ENCODE assay signal across 21 cellular contexts in genomic region chr19:34300962-34301361, GRCh38.
"Had no signal": no experiment of that assay in that cellular context is flagged by ENCODE, and none has a peak within 500 bp of the region (broad histone marks: within the 10 kb centered on the region; RNA-seq: fewer than 3 reads in every experiment).

No MANE protein-coding gene starts in this region.

- H3K4me3 ChIP-seq: coronary artery, psoas muscle, right lobe of liver, testis, tibial nerve had no signal

- H3K4me1 ChIP-seq: foreskin keratinocyte, testis had no signal

- DNase-seq: effector CD4-positive, alpha-beta T cell; endodermal cell; erythroblast; foreskin keratinocyte; head of caudate nucleus; hypothalamus; kidney glomerular epithelial cell; mammary epithelial cell; naive thymus-derived CD8-positive, alpha-beta T cell; psoas muscle; retina; right lobe of liver; stimulated activated CD4-positive, alpha-beta T cell treated with anti-CD3 and anti-CD28 coated beads, Interleukin-4, amount 100 ng/mL, for 1 hour; stimulated activated CD8-positive, alpha-beta memory T cell treated with anti-CD3 and anti-CD28 coated beads, Interleukin-4, amount 100 ng/mL, for 48 hours; stimulated activated naive CD8-positive, alpha-beta T cell treated with anti-CD3 and anti-CD28 coated beads, Interleukin-15, amount 100 ng/mL, for 72 hours; testis had no signal

- H3K27me3 Mint-ChIP-seq: naive thymus-derived CD8-positive, alpha-beta T cell; stimulated activated naive CD8-positive, alpha-beta T cell treated with anti-CD3 and anti-CD28 coated beads, Interleukin-15, amount 100 ng/mL, for 72 hours had no signal

- ATAC-seq: foreskin keratinocyte; left lobe of liver; naive thymus-derived CD8-positive, alpha-beta T cell; psoas muscle; right lobe of liver; stimulated activated effector memory CD8-positive, alpha-beta T cell treated with anti-CD3 and anti-CD28 coated beads, Interleukin-12 subunit alpha, Interleukin-12 subunit beta, amount 100 ng/mL, for 72 hours; stimulated activated naive CD8-positive, alpha-beta T cell treated with anti-CD3 and anti-CD28 coated beads, Interleukin-15, amount 100 ng/mL, for 72 hours had no signal

- H3K27ac Mint-ChIP-seq: endodermal cell; stimulated activated effector memory CD8-positive, alpha-beta T cell treated with anti-CD3 and anti-CD28 coated beads, Interleukin-12 subunit alpha, Interleukin-12 subunit beta, amount 100 ng/mL, for 72 hours had no signal

- H3K9me3 Mint-ChIP-seq: endodermal cell; naive thymus-derived CD8-positive, alpha-beta T cell; stimulated activated effector memory CD8-positive, alpha-beta T cell treated with anti-CD3 and anti-CD28 coated beads, Interleukin-12 subunit alpha, Interleukin-12 subunit beta, amount 100 ng/mL, for 72 hours; stimulated activated naive CD8-positive, alpha-beta T cell treated with anti-CD3 and anti-CD28 coated beads, Interleukin-15, amount 100 ng/mL, for 72 hours had no signal

- H3K36me3 ChIP-seq: neutrophil had no signal

- H3K27me3 ChIP-seq: foreskin keratinocyte, right lobe of liver, testis, tibial nerve had no signal

- H3K27ac ChIP-seq: coronary artery, foreskin keratinocyte, neutrophil, psoas muscle, right lobe of liver, testis, tibial nerve had no signal

- H3K4me3 Mint-ChIP-seq: endodermal cell; stimulated activated effector memory CD8-positive, alpha-beta T cell treated with anti-CD3 and anti-CD28 coated beads, Interleukin-12 subunit alpha, Interleukin-12 subunit beta, amount 100 ng/mL, for 72 hours; stimulated activated naive CD8-positive, alpha-beta T cell treated with anti-CD3 and anti-CD28 coated beads, Interleukin-15, amount 100 ng/mL, for 72 hours had no signal

- H3K4me1 Mint-ChIP-seq: endodermal cell; stimulated activated effector memory CD8-positive, alpha-beta T cell treated with anti-CD3 and anti-CD28 coated beads, Interleukin-12 subunit alpha, Interleukin-12 subunit beta, amount 100 ng/mL, for 72 hours had no signal

- H3K9me3 ChIP-seq: neutrophil, psoas muscle, right lobe of liver, testis, tibial nerve had no signal
